ENCODE assay signal across 3 cellular contexts in the genomic region with DNA sequence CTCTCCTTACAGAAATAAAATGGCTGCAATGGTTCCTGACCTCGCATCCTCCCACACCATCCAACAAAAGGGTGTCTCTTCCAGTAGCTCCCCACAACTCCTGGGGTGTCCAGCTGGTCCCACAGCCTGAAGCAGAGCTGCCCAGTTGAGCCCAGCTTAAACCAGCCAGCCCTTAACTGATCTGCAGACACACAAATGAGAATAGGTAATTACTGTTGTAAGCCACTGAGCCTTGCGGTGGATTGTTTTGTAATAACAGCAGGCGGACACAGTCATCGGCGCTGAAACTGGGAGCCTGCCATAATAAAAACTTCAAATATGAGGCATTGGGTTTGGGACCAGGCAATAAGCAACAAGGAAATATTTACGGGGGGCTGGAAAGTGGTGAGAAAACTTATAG.
TF ChIP-seq lines count a peak whose summit lies in the region.

No MANE protein-coding gene starts in this region.

TF ChIP-seq in A549, 52 proteins besides CTCF, POLR2A, EP300 and RAD21 (continues in another document):
- TF ChIP-seq TFCP2L1 (CRISPR knock-in tag; IDR thresholded peaks at IDR 0.05) (no peak), SMC3 (IDR thresholded peaks at IDR 0.05) (no peak), FOXS1 (CRISPR knock-in tag; IDR thresholded peaks at IDR 0.05) (no peak), NR3C1 (IDR thresholded peaks at IDR 0.05) (no peak), CBX8 (IDR thresholded peaks at IDR 0.05) (no peak), REST (IDR thresholded peaks at IDR 0.05) (no peak), POLR2AphosphoS2 (conservative IDR thresholded peaks at IDR 0.05; ENCODE audit: low read length) (no peak), CHD2 (IDR thresholded peaks at IDR 0.05; ENCODE audit: low read length, partially characterized antibody) (no peak), RCOR1 (IDR thresholded peaks at IDR 0.05; ENCODE audit: low read depth, low read length) (no peak), ZFP36 (IDR thresholded peaks at IDR 0.05; ENCODE audit: borderline replicate concordance, partially characterized antibody) (no peak), ESRRA (IDR thresholded peaks at IDR 0.05; ENCODE audit: borderline replicate concordance, low read length) (no peak), HOXB5 (CRISPR knock-in tag; IDR thresholded peaks at IDR 0.05) (no peak), RFX5 (IDR thresholded peaks at IDR 0.05) (no peak), HOXA7 (CRISPR knock-in tag; IDR thresholded peaks at IDR 0.05) (no peak), SREBF2 (IDR thresholded peaks at IDR 0.05) (no peak)
- TF ChIP-seq, protein P1, sequence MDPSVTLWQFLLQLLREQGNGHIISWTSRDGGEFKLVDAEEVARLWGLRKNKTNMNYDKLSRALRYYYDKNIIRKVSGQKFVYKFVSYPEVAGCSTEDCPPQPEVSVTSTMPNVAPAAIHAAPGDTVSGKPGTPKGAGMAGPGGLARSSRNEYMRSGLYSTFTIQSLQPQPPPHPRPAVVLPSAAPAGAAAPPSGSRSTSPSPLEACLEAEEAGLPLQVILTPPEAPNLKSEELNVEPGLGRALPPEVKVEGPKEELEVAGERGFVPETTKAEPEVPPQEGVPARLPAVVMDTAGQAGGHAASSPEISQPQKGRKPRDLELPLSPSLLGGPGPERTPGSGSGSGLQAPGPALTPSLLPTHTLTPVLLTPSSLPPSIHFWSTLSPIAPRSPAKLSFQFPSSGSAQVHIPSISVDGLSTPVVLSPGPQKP (IDR thresholded peaks at IDR 0.05; ENCODE audit: low read depth, low read length), result no peak

TF ChIP-seq in H1, 55 proteins besides CTCF, POLR2A, EP300 and RAD21:
- no peak for TF ChIP-seq SP4 (IDR thresholded peaks at IDR 0.05; ENCODE audit: low read length)
- TF ChIP-seq JUN (IDR thresholded peaks at IDR 0.05; ENCODE audit: low read depth, low read length), result no peak
- TF ChIP-seq RNF2 (IDR thresholded peaks at IDR 0.05; ENCODE audit: borderline replicate concordance, low read depth, low read length, missing control alignments, poor library complexity, severe bottlenecking), result no peak
- no peak for TF ChIP-seq ASH2L (IDR thresholded peaks at IDR 0.05; ENCODE audit: low read length)
- no peak for TF ChIP-seq YY1 (IDR thresholded peaks at IDR 0.05; ENCODE audit: low read depth, low read length)
- TF ChIP-seq TEAD4 (IDR thresholded peaks at IDR 0.05; ENCODE audit: low read depth, low read length), result no peak
- TF ChIP-seq SIN3A (conservative IDR thresholded peaks at IDR 0.05 in 1 of 2, IDR thresholded peaks at IDR 0.05 in 1 of 2; ENCODE audit: low read depth in 1 of 2, low read length in 2 of 2), result no peak
- TF ChIP-seq JUND (IDR thresholded peaks at IDR 0.05; ENCODE audit: low read length), result no peak
- TF ChIP-seq SIX5 (IDR thresholded peaks at IDR 0.05; ENCODE audit: low read depth, low read length), result no peak
- TF ChIP-seq, protein P2, sequence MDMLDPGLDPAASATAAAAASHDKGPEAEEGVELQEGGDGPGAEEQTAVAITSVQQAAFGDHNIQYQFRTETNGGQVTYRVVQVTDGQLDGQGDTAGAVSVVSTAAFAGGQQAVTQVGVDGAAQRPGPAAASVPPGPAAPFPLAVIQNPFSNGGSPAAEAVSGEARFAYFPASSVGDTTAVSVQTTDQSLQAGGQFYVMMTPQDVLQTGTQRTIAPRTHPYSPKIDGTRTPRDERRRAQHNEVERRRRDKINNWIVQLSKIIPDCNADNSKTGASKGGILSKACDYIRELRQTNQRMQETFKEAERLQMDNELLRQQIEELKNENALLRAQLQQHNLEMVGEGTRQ (IDR thresholded peaks at IDR 0.05; ENCODE audit: low read length), result no peak
- no peak for TF ChIP-seq CBX5 (IDR thresholded peaks at IDR 0.05; ENCODE audit: low read depth, low read length)
- TF ChIP-seq SP1 (IDR thresholded peaks at IDR 0.05; ENCODE audit: low read depth, low read length), result no peak
- no peak for TF ChIP-seq EZH2 (IDR thresholded peaks at IDR 0.05; ENCODE audit: low read depth, low read length, severe bottlenecking)
- no peak for TF ChIP-seq BCL11A (IDR thresholded peaks at IDR 0.05; ENCODE audit: low read depth in 2 of 2, low read length in 2 of 2)
- TF ChIP-seq SRF (IDR thresholded peaks at IDR 0.05; ENCODE audit: low read depth, low read length), result no peak
- TF ChIP-seq NANOG (IDR thresholded peaks at IDR 0.05; ENCODE audit: insufficient read depth, low read depth, low read length, poor library complexity, severe bottlenecking), result no peak
- no peak for TF ChIP-seq SIRT6 (IDR thresholded peaks at IDR 0.05; ENCODE audit: low read length)
TF ChIP-seq in H1: peak in this region for 0.

TF ChIP-seq in SK-N-SH, 30 proteins besides CTCF, POLR2A, EP300 and RAD21:
- TF ChIP-seq, protein P3, sequence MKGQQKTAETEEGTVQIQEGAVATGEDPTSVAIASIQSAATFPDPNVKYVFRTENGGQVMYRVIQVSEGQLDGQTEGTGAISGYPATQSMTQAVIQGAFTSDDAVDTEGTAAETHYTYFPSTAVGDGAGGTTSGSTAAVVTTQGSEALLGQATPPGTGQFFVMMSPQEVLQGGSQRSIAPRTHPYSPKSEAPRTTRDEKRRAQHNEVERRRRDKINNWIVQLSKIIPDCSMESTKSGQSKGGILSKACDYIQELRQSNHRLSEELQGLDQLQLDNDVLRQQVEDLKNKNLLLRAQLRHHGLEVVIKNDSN (IDR thresholded peaks at IDR 0.05; ENCODE audit: borderline replicate concordance, low read depth), result no peak
- TF ChIP-seq FOXJ3 (CRISPR knock-in tag; IDR thresholded peaks at IDR 0.05) (no peak), RFX5 (IDR thresholded peaks at IDR 0.05; ENCODE audit: low read length) (no peak), MXI1 (IDR thresholded peaks at IDR 0.05; ENCODE audit: low read depth, low read length) (no peak), GABPA (IDR thresholded peaks at IDR 0.05; ENCODE audit: low read depth) (no peak), NFIC (IDR thresholded peaks at IDR 0.05; ENCODE audit: borderline replicate concordance) (no peak), IRF3 (IDR thresholded peaks at IDR 0.05; ENCODE audit: low read depth, low read length) (no peak), JUND (IDR thresholded peaks at IDR 0.05) (no peak)
- TF ChIP-seq, protein P4, sequence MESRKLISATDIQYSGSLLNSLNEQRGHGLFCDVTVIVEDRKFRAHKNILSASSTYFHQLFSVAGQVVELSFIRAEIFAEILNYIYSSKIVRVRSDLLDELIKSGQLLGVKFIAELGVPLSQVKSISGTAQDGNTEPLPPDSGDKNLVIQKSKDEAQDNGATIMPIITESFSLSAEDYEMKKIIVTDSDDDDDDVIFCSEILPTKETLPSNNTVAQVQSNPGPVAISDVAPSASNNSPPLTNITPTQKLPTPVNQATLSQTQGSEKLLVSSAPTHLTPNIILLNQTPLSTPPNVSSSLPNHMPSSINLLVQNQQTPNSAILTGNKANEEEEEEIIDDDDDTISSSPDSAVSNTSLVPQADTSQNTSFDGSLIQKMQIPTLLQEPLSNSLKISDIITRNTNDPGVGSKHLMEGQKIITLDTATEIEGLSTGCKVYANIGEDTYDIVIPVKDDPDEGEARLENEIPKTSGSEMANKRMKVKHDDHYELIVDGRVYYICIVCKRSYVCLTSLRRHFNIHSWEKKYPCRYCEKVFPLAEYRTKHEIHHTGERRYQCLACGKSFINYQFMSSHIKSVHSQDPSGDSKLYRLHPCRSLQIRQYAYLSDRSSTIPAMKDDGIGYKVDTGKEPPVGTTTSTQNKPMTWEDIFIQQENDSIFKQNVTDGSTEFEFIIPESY (IDR thresholded peaks at IDR 0.05; ENCODE audit: borderline replicate concordance, low read depth), result no peak
- TF ChIP-seq, protein P5, sequence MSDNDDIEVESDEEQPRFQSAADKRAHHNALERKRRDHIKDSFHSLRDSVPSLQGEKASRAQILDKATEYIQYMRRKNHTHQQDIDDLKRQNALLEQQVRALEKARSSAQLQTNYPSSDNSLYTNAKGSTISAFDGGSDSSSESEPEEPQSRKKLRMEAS (IDR thresholded peaks at IDR 0.05; ENCODE audit: low read depth), result no peak
